In the genomic region with DNA sequence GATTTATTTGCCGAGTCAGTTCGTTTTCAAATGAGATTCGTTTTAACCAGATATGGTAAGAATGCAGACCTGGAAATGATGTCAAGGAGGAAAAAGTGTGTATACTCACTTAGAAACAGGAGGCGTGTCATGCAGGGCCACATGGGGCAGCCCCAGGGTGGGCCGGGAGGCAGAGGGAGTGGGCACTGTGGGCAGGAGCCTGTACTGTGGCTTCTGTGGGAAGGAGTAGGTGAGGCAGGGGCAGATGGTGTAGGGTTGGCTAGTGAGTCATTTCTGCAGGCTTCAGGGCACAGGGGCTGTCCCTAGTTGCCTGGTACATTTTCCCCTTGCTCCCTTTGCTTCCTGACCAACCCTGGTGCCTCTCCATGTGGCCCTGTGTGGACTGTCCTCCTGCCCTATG, we compare ENCODE assay signal across 20 cellular contexts. TPM values are rescaled to one million over a fixed set of nuclear protein-coding genes. Genes with fewer than 3 reads are reported as not detected.
DNase-seq lines count a peak whose midpoint lies in the region; ATAC-seq and FAIRE-seq lines count a peak whose summit lies in the region.
"Not testable (repeated sequence)": the region's sequence is repeated elsewhere in the genome, so short reads cannot be mapped to it uniquely, and the experiment has no call there.
"Had no signal": no experiment of that assay in that cellular context is flagged by ENCODE, and none has a peak within 500 bp of the region (broad histone marks: within the 10 kb centered on the region; RNA-seq: fewer than 3 reads in every experiment).

No MANE protein-coding gene starts in this region.

- H3K4me1 Mint-ChIP-seq in activated T-cell treated with anti-CD3 and anti-CD28 coated beads, Interleukin-2, amount 50 U/mL, for 4 hours (ENCODE audit: low read depth); stimulated activated effector memory CD8-positive, alpha-beta T cell treated with anti-CD3 and anti-CD28 coated beads, Interleukin-12 subunit alpha, Interleukin-12 subunit beta, amount 100 ng/mL, for 72 hours: not testable (repeated sequence)

- ATAC-seq in GM19023 (IDR thresholded peaks at IDR 0.05; ENCODE audit: unreplicated experiment) (peak; percentile 86), GM21529 (IDR thresholded peaks at IDR 0.05; ENCODE audit: unreplicated experiment) (peak; percentile 92), HG02678 (IDR thresholded peaks at IDR 0.05; ENCODE audit: unreplicated experiment) (peak; percentile 78), HG03045 (IDR thresholded peaks at IDR 0.05; ENCODE audit: unreplicated experiment) (peak; percentile 71), HG03442 (IDR thresholded peaks at IDR 0.05; ENCODE audit: unreplicated experiment) (peak; percentile 90)
- ATAC-seq in activated T-cell treated with anti-CD3 and anti-CD28 coated beads, Interleukin-2, amount 50 U/mL, for 4 hours: peak; percentile 92 to 96
- peak; percentile 99 for ATAC-seq in stimulated activated effector memory CD8-positive, alpha-beta T cell treated with anti-CD3 and anti-CD28 coated beads, Interleukin-12 subunit alpha, Interleukin-12 subunit beta, amount 100 ng/mL, for 72 hours

- H3K36me3 Mint-ChIP-seq in activated T-cell treated with anti-CD3 and anti-CD28 coated beads, Interleukin-2, amount 50 U/mL, for 4 hours (ENCODE audit: insufficient read depth); stimulated activated effector memory CD8-positive, alpha-beta T cell treated with anti-CD3 and anti-CD28 coated beads, Interleukin-12 subunit alpha, Interleukin-12 subunit beta, amount 100 ng/mL, for 72 hours: not testable (repeated sequence)

- not testable (repeated sequence) for H3K4me3 Mint-ChIP-seq in activated T-cell treated with anti-CD3 and anti-CD28 coated beads, Interleukin-2, amount 50 U/mL, for 4 hours; stimulated activated effector memory CD8-positive, alpha-beta T cell treated with anti-CD3 and anti-CD28 coated beads, Interleukin-12 subunit alpha, Interleukin-12 subunit beta, amount 100 ng/mL, for 72 hours

- not testable (repeated sequence) for H3K27ac Mint-ChIP-seq in stimulated activated effector memory CD8-positive, alpha-beta T cell treated with anti-CD3 and anti-CD28 coated beads, Interleukin-12 subunit alpha, Interleukin-12 subunit beta, amount 100 ng/mL, for 72 hours

- not testable (repeated sequence) for H3K27me3 Mint-ChIP-seq in activated T-cell treated with anti-CD3 and anti-CD28 coated beads, Interleukin-2, amount 50 U/mL, for 4 hours (ENCODE audit: low read depth)

- H3K9me3 Mint-ChIP-seq in activated T-cell treated with anti-CD3 and anti-CD28 coated beads, Interleukin-2, amount 50 U/mL, for 4 hours; stimulated activated effector memory CD8-positive, alpha-beta T cell treated with anti-CD3 and anti-CD28 coated beads, Interleukin-12 subunit alpha, Interleukin-12 subunit beta, amount 100 ng/mL, for 72 hours: not testable (repeated sequence)

- FAIRE-seq in GM18507 (lab: Jason Lieb, UNC): peak; percentile 71

- not testable (repeated sequence) for DNase-seq in GM18507 (ENCODE audit: extremely low spot score, insufficient read length, low read depth); activated T-cell treated with anti-CD3 and anti-CD28 coated beads, Interleukin-2, amount 50 U/mL, for 4 hours; stimulated activated effector memory CD8-positive, alpha-beta T cell treated with anti-CD3 and anti-CD28 coated beads, Interleukin-12 subunit alpha, Interleukin-12 subunit beta, amount 100 ng/mL, for 72 hours (ENCODE audit: low spot score in 2 of 2)

RNA-seq across cellular contexts. Expression of gene CFC1B, which starts 10.2 kb away (rescaled TPM):
- not detected for total RNA-seq in activated T-cell treated with anti-CD3 and anti-CD28 coated beads, Interleukin-2, amount 50 U/mL, for 4 hours
- total RNA-seq: activated CD4-positive, alpha-beta T cell treated with anti-CD3 and anti-CD28 coated beads, Interleukin-2, amount 10 ng/mL, durations not matched to agents 7 days and 5 days; aorta; cardiac muscle cell; endodermal cell; esophagus muscularis mucosa; G401; H7; left cardiac atrium; mammary epithelial cell; PC-3; Right ventricle myocardium superior; vagina had no signal

RNA-seq across cellular contexts. Expression of gene POTEI, which starts 22.1 kb away (rescaled TPM):
- total RNA-seq in activated T-cell treated with anti-CD3 and anti-CD28 coated beads, Interleukin-2, amount 50 U/mL, for 4 hours: not detected
- total RNA-seq: activated CD4-positive, alpha-beta T cell treated with anti-CD3 and anti-CD28 coated beads, Interleukin-2, amount 10 ng/mL, durations not matched to agents 7 days and 5 days; esophagus muscularis mucosa; G401; left cardiac atrium; PC-3; Right ventricle myocardium superior; vagina had no signal
